ENCODE assay signal across 9 cellular contexts in genomic region chr6:53461041-53461656, GRCh38.
A peak's percentile ranks its signal among the peaks of the same experiment; 100 is the strongest.
DNase-seq lines count a peak whose midpoint lies in the region; ATAC-seq and TF ChIP-seq lines count a peak whose summit lies in the region.
"Had no signal": no experiment of that assay in that cellular context is flagged by ENCODE, and none has a peak within 500 bp of the region (broad histone marks: within the 10 kb centered on the region; RNA-seq: fewer than 3 reads in every experiment).

No MANE protein-coding gene starts in this region.

- no peak overlapping the region for H3K4me3 ChIP-seq in upper lobe of left lung

- no peaks in the 10 kb centered on the region for H3K9me3 Mint-ChIP-seq in activated naive CD8-positive, alpha-beta T cell treated with anti-CD3 and anti-CD28 coated beads, Interleukin-2, amount 50 U/mL, for 24 hours
- no peaks in the 10 kb centered on the region for H3K9me3 Mint-ChIP-seq in activated naive CD8-positive, alpha-beta T cell treated with anti-CD3 and anti-CD28 coated beads for 36 hours

- TF ChIP-seq CTCF in upper lobe of left lung (IDR thresholded peaks at IDR 0.05): no peak

- H3K36me3 Mint-ChIP-seq in activated naive CD8-positive, alpha-beta T cell treated with anti-CD3 and anti-CD28 coated beads, Interleukin-2, amount 50 U/mL, for 24 hours (ENCODE audit: low read depth): no peaks in the 10 kb centered on the region
- H3K36me3 Mint-ChIP-seq in activated naive CD8-positive, alpha-beta T cell treated with anti-CD3 and anti-CD28 coated beads for 36 hours: no peaks in the 10 kb centered on the region

- DNase-seq in activated naive CD8-positive, alpha-beta T cell treated with anti-CD3 and anti-CD28 coated beads, Interleukin-2, amount 50 U/mL, for 24 hours: no peak
- DNase-seq in activated naive CD8-positive, alpha-beta T cell treated with anti-CD3 and anti-CD28 coated beads for 36 hours: no peak
- DNase-seq in NCI-H748 treated with DMSO at 0.1 percent for 48 hours (lab: John Stamatoyannopoulos, UW) (peak; percentile 94), upper lobe of left lung (no peak), NCI-H2171 treated with DMSO at 0.1 percent for 48 hours (lab: John Stamatoyannopoulos, UW) (no peak), HUDEP-2 (lab: John Stamatoyannopoulos, UW; ENCODE audit: unreplicated experiment in 76 of 76) (no peak), amniotic stem cell (lab: John Stamatoyannopoulos, UW) (no peak)

- no peak for ATAC-seq in activated naive CD8-positive, alpha-beta T cell treated with anti-CD3 and anti-CD28 coated beads, Interleukin-2, amount 50 U/mL, for 24 hours
- peak; percentile 63 for ATAC-seq in HG02973 (IDR thresholded peaks at IDR 0.05; ENCODE audit: unreplicated experiment)
- peak in 1 of 2 donors; percentile 16 for ATAC-seq in upper lobe of left lung (ENCODE audit: low FRiP score in 2 of 2)

- no peak overlapping the region for H3K4me3 Mint-ChIP-seq in activated naive CD8-positive, alpha-beta T cell treated with anti-CD3 and anti-CD28 coated beads, Interleukin-2, amount 50 U/mL, for 24 hours
- no peak overlapping the region for H3K4me3 Mint-ChIP-seq in activated naive CD8-positive, alpha-beta T cell treated with anti-CD3 and anti-CD28 coated beads for 36 hours
- H3K4me3 Mint-ChIP-seq: activated naive CD8-positive, alpha-beta T cell had no signal

- peaks cover 34 to 53% (median 36%) of the 10 kb centered on the region in 4 donors for H3K4me1 ChIP-seq in upper lobe of left lung

- TF ChIP-seq EP300 in upper lobe of left lung (IDR thresholded peaks at IDR 0.05): no peak

- peaks cover 20% of the 10 kb centered on the region for H3K4me1 Mint-ChIP-seq in activated naive CD8-positive, alpha-beta T cell treated with anti-CD3 and anti-CD28 coated beads, Interleukin-2, amount 50 U/mL, for 24 hours
- H3K4me1 Mint-ChIP-seq in activated naive CD8-positive, alpha-beta T cell treated with anti-CD3 and anti-CD28 coated beads for 36 hours: peaks cover 8% of the 10 kb centered on the region

- H3K27ac Mint-ChIP-seq in activated naive CD8-positive, alpha-beta T cell treated with anti-CD3 and anti-CD28 coated beads, Interleukin-2, amount 50 U/mL, for 24 hours: peak overlapping the region; percentile 35
- no peak overlapping the region for H3K27ac Mint-ChIP-seq in activated naive CD8-positive, alpha-beta T cell treated with anti-CD3 and anti-CD28 coated beads for 36 hours
- H3K27ac Mint-ChIP-seq: activated naive CD8-positive, alpha-beta T cell had no signal

- peaks cover 3% of the 10 kb centered on the region for H3K27me3 Mint-ChIP-seq in activated naive CD8-positive, alpha-beta T cell treated with anti-CD3 and anti-CD28 coated beads, Interleukin-2, amount 50 U/mL, for 24 hours
- H3K27me3 Mint-ChIP-seq in activated naive CD8-positive, alpha-beta T cell treated with anti-CD3 and anti-CD28 coated beads for 36 hours: no peaks in the 10 kb centered on the region
- H3K27me3 Mint-ChIP-seq: activated naive CD8-positive, alpha-beta T cell had no signal

- H3K27ac ChIP-seq in upper lobe of left lung: peak overlapping the region; percentile 18 to 36 (median 28)

- no peaks in the 10 kb centered on the region for H3K27me3 ChIP-seq in upper lobe of left lung

- no peaks in the 10 kb centered on the region for H3K9me3 ChIP-seq in upper lobe of left lung

- TF ChIP-seq POLR2A in upper lobe of left lung (IDR thresholded peaks at IDR 0.05): no peak

- 49 to 61% methylated on average over 1 of the region's 1 CpG for WGBS in upper lobe of left lung, 2 donors

- H3K36me3 ChIP-seq in upper lobe of left lung: no peaks in the 10 kb centered on the region
